ENCODE assay signal across 9 cellular contexts in the genomic region with DNA sequence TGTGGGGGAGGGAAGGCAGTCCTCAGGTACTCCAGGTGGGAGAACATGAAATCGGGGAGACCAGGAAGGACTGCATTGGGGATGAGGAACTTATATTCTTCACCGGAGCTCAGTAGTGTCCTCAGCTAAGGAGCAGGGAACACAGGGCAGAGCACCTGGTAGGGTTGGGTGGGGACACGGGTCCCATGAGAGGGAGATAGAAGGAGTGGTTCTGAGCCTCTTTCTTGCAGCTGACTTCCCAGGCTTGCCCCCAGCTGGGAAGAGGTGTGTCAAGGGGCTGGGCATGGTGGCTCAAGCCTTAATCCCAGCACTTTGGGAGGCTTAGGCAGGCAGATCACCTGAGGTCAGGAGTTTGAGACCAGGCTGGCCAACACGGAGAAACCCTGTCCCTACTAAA. TPM values are rescaled to one million over a fixed set of nuclear protein-coding genes. Genes with fewer than 3 reads are reported as not detected.
A peak's percentile ranks its signal among the peaks of the same experiment; 100 is the strongest.
DNase-seq lines count a peak whose midpoint lies in the region; ATAC-seq and TF ChIP-seq lines count a peak whose summit lies in the region.
"Had no signal": no experiment of that assay in that cellular context is flagged by ENCODE, and none has a peak within 500 bp of the region (broad histone marks: within the 10 kb centered on the region; RNA-seq: fewer than 3 reads in every experiment).

No MANE protein-coding gene starts in this region.

- H3K9me3 ChIP-seq in iPS-18c (ENCODE audit: control insufficient read depth, insufficient read depth, low read length) = no peaks in the 10 kb centered on the region
- H3K9me3 ChIP-seq in stomach = no peaks in the 10 kb centered on the region

- WGBS in stomach, 5 donors = 68 to 76% (median 71%) methylated on average over 4 of the region's 4 CpGs

- intact Hi-C loops in stomach (cut with DNase I; ENCODE audit: low total_unique reads) = no loop called here

- H3K4me3 Mint-ChIP-seq in T-helper 1 cell treated with Interleukin-12 subunit alpha and Interleukin-12 subunit beta and Interleukin-4 antibody, amounts not matched to agents 30 μg/mL and 1 μg/mL, for 36 hours = peak overlapping the region; percentile 82

- TF ChIP-seq EP300 in stomach (IDR thresholded peaks at IDR 0.05) = no peak

- no peaks in the 10 kb centered on the region for H3K36me3 ChIP-seq in stomach

- H3K9me3 Mint-ChIP-seq in T-helper 1 cell treated with Interleukin-12 subunit alpha and Interleukin-12 subunit beta and Interleukin-4 antibody, amounts not matched to agents 30 μg/mL and 1 μg/mL, for 36 hours = no peaks in the 10 kb centered on the region
- no peaks in the 10 kb centered on the region for H3K9me3 Mint-ChIP-seq in activated naive CD4-positive, alpha-beta T cell treated with anti-CD3 and anti-CD28 coated beads, Interleukin-2, amount 50 U/mL, for 72 hours

- DNase-seq in T-helper 1 cell (no peak), stomach (no peak), T1000 (lab: John Stamatoyannopoulos, UW) (no peak), superior temporal gyrus (ENCODE audit: extremely low spot score) (no peak)
- DNase-seq in activated naive CD4-positive, alpha-beta T cell treated with anti-CD3 and anti-CD28 coated beads, Interleukin-2, amount 50 U/mL, for 72 hours (ENCODE audit: low spot score in 2 of 2) = no peak

- H3K27me3 ChIP-seq in stomach = peaks cover 0 to 24% (median 18%) of the 10 kb centered on the region in 3 donors

- H3K4me1 Mint-ChIP-seq in T-helper 1 cell treated with Interleukin-12 subunit alpha and Interleukin-12 subunit beta and Interleukin-4 antibody, amounts not matched to agents 30 μg/mL and 1 μg/mL, for 36 hours (ENCODE audit: low read depth) = peaks cover 48% of the 10 kb centered on the region

- H3K36me3 Mint-ChIP-seq in T-helper 1 cell treated with Interleukin-12 subunit alpha and Interleukin-12 subunit beta and Interleukin-4 antibody, amounts not matched to agents 30 μg/mL and 1 μg/mL, for 36 hours (ENCODE audit: low read depth) = peaks cover 4% of the 10 kb centered on the region
- peaks cover 5 to 7% of the 10 kb centered on the region in 2 donors for H3K36me3 Mint-ChIP-seq in activated naive CD4-positive, alpha-beta T cell treated with anti-CD3 and anti-CD28 coated beads, Interleukin-2, amount 50 U/mL, for 72 hours

- H3K27ac ChIP-seq in stomach = peak overlapping the region; percentile 87 to 95 (median 89)

- H3K27ac Mint-ChIP-seq in T-helper 1 cell treated with Interleukin-12 subunit alpha and Interleukin-12 subunit beta and Interleukin-4 antibody, amounts not matched to agents 30 μg/mL and 1 μg/mL, for 36 hours = peak overlapping the region; percentile 94
- peak overlapping the region; percentile 80 to 90 for H3K27ac Mint-ChIP-seq in activated naive CD4-positive, alpha-beta T cell treated with anti-CD3 and anti-CD28 coated beads, Interleukin-2, amount 50 U/mL, for 72 hours

- H3K4me1 ChIP-seq in stomach = peaks cover 61 to 87% (median 77%) of the 10 kb centered on the region in 4 donors

- no peak for ATAC-seq in activated naive CD4-positive, alpha-beta T cell treated with anti-CD3 and anti-CD28 coated beads, Interleukin-2, amount 50 U/mL, for 72 hours
- no peak for ATAC-seq in GM21381 (IDR thresholded peaks at IDR 0.05; ENCODE audit: unreplicated experiment)

- TF ChIP-seq CTCF in stomach (IDR thresholded peaks at IDR 0.05) = no peak

- peaks cover 19% of the 10 kb centered on the region for H3K27me3 Mint-ChIP-seq in T-helper 1 cell treated with Interleukin-12 subunit alpha and Interleukin-12 subunit beta and Interleukin-4 antibody, amounts not matched to agents 30 μg/mL and 1 μg/mL, for 36 hours (ENCODE audit: low read depth)

- H3K4me3 ChIP-seq in iPS-18c (ENCODE audit: insufficient read depth, low read depth, low read length) (peak overlapping the region; percentile 9; the same call in 1 of the 2 replicates), stomach (peak overlapping the region in 2 of 4 donors; percentile 83 to 85)

- TF ChIP-seq POLR2A in stomach (IDR thresholded peaks at IDR 0.05) = no peak

RNA-seq across cellular contexts. Expression of gene FHOD1, which starts 2.1 kb away (rescaled TPM):
- total RNA-seq in activated naive CD4-positive, alpha-beta T cell treated with anti-CD3 and anti-CD28 coated beads, Interleukin-2, amount 50 U/mL, for 72 hours = 100 to 1,000 TPM; 104 to 133 TPM
- total RNA-seq in stomach = 100 to 1,000 TPM in 1 of 5 donors, 10 to 100 TPM in 3, 1 to 10 TPM in 1; 6.1 to 101 (median 25.9) TPM
- polyA plus RNA-seq in stomach = 10 to 100 TPM; 12.8 to 19.2 (median 15.7) TPM

RNA-seq across cellular contexts. Expression of gene SLC9A5, which starts 3.6 kb away (rescaled TPM):
- 10 to 100 TPM in 1 of 2 donors, 1 to 10 TPM in 1; 8.3 to 13.6 TPM for total RNA-seq in activated naive CD4-positive, alpha-beta T cell treated with anti-CD3 and anti-CD28 coated beads, Interleukin-2, amount 50 U/mL, for 72 hours
- total RNA-seq in stomach = 1 to 10 TPM in 2 of 5 donors, under 1 TPM in 2, not detected in 1; 0.89 to 5.3 (median 2.6) TPM
- polyA plus RNA-seq in stomach = under 1 TPM; 0.19 to 0.43 (median 0.31) TPM

RNA-seq across cellular contexts. Expression of gene TMEM208, which starts 18.3 kb away (rescaled TPM):
- 10 to 100 TPM; 28.4 to 35.4 TPM for total RNA-seq in activated naive CD4-positive, alpha-beta T cell treated with anti-CD3 and anti-CD28 coated beads, Interleukin-2, amount 50 U/mL, for 72 hours
- 100 to 1,000 TPM in 1 of 5 donors, 10 to 100 TPM in 3, 1 to 10 TPM in 1; 8.7 to 126 (median 46.4) TPM for total RNA-seq in stomach
- 100 to 1,000 TPM in 1 of 3 donors, 10 to 100 TPM in 2; 39.6 to 141 (median 89.2) TPM for polyA plus RNA-seq in stomach

RNA-seq across cellular contexts. Expression of gene PLEKHG4, which starts 34.1 kb away (rescaled TPM):
- 10 to 100 TPM in 1 of 2 donors, 1 to 10 TPM in 1; 9.5 to 23.2 TPM for total RNA-seq in activated naive CD4-positive, alpha-beta T cell treated with anti-CD3 and anti-CD28 coated beads, Interleukin-2, amount 50 U/mL, for 72 hours
- 10 to 100 TPM in 2 of 5 donors, 1 to 10 TPM in 3; 2.3 to 57.1 (median 8.1) TPM for total RNA-seq in stomach
- polyA plus RNA-seq in stomach = 1 to 10 TPM; 2.5 to 10.0 (median 3.1) TPM
- total RNA-seq: A172 had no signal

RNA-seq across cellular contexts. Expression of gene ELMO3, which starts 46.3 kb away (rescaled TPM):
- 1 to 10 TPM; 4.0 to 7.0 TPM for total RNA-seq in activated naive CD4-positive, alpha-beta T cell treated with anti-CD3 and anti-CD28 coated beads, Interleukin-2, amount 50 U/mL, for 72 hours
- 100 to 1,000 TPM in 2 of 5 donors, 10 to 100 TPM in 3; 11.6 to 133 (median 57.2) TPM for total RNA-seq in stomach
- 10 to 100 TPM; 20.4 to 44.6 (median 37.1) TPM for polyA plus RNA-seq in stomach
